15 cellular contexts compared by ENCODE assay signal in genomic region chr12:116556356-116556952, GRCh38. TPM values are rescaled to one million over a fixed set of nuclear protein-coding genes. Genes with fewer than 3 reads are reported as not detected.
"Had no signal": no experiment of that assay in that cellular context is flagged by ENCODE, and none has a peak within 500 bp of the region (broad histone marks: within the 10 kb centered on the region; RNA-seq: fewer than 3 reads in every experiment).

No MANE protein-coding gene starts in this region.

- H3K9me3 ChIP-seq: upper lobe of left lung had no signal

- H3K27me3 Mint-ChIP-seq: stimulated activated naive CD8-positive, alpha-beta T cell treated with anti-CD3 and anti-CD28 coated beads, Interleukin-15, Interleukin-2, amounts not matched to agents 100 ng/mL and 50 ng/mL, for 24 hours had no signal

- H3K27me3 ChIP-seq: upper lobe of left lung had no signal

- H3K27ac Mint-ChIP-seq: mesothelial cell of epicardium; stimulated activated naive CD8-positive, alpha-beta T cell treated with anti-CD3 and anti-CD28 coated beads, Interleukin-15, Interleukin-2, amounts not matched to agents 100 ng/mL and 50 ng/mL, for 24 hours had no signal

- H3K9me3 Mint-ChIP-seq: mesothelial cell of epicardium; stimulated activated naive CD8-positive, alpha-beta T cell treated with anti-CD3 and anti-CD28 coated beads, Interleukin-15, Interleukin-2, amounts not matched to agents 100 ng/mL and 50 ng/mL, for 24 hours had no signal

- H3K4me3 ChIP-seq: upper lobe of left lung had no signal

- H3K36me3 ChIP-seq: upper lobe of left lung had no signal

- H3K36me3 Mint-ChIP-seq: mesothelial cell of epicardium had no signal

- DNase-seq: activated CD4-positive, CD25-positive, alpha-beta regulatory T cell; activated gamma-delta T cell; activated T-cell treated with anti-CD3 and anti-CD28 coated beads, Interleukin-2, amount 50 U/mL, for 48 hours; caudate nucleus; cortex of kidney; hypothalamus; kidney glomerular epithelial cell; stimulated activated CD4-positive, alpha-beta T cell treated with anti-CD3 and anti-CD28 coated beads, Interleukin-12 subunit alpha, Interleukin-12 subunit beta, amount 100 ng/mL, for 4 hours; T-helper 2 cell; upper lobe of left lung had no signal

- H3K4me3 Mint-ChIP-seq: mesothelial cell of epicardium; stimulated activated naive CD8-positive, alpha-beta T cell treated with anti-CD3 and anti-CD28 coated beads, Interleukin-15, Interleukin-2, amounts not matched to agents 100 ng/mL and 50 ng/mL, for 24 hours had no signal

- H3K27ac ChIP-seq: upper lobe of left lung had no signal

- ATAC-seq: sciatic nerve had no signal

RNA-seq across cellular contexts. Expression of gene MAP1LC3B2, which starts 2.7 kb away (rescaled TPM):
- total RNA-seq: epithelial cell of proximal tubule, liver had no signal
